In genomic region chr11:57249384-57250319, GRCh38 we compare ENCODE assay signal across 9 cellular contexts. TPM values are rescaled to one million over a fixed set of nuclear protein-coding genes. Genes with fewer than 3 reads are reported as not detected.
A peak's percentile ranks its signal among the peaks of the same experiment; 100 is the strongest.
DNase-seq lines count a peak whose midpoint lies in the region; ATAC-seq and TF ChIP-seq lines count a peak whose summit lies in the region.
"Had no signal": no experiment of that assay in that cellular context is flagged by ENCODE, and none has a peak within 500 bp of the region (broad histone marks: within the 10 kb centered on the region; RNA-seq: fewer than 3 reads in every experiment).

No MANE protein-coding gene starts in this region.

- H3K27me3 ChIP-seq in A673 (replicated peaks; ENCODE audit: insufficient read depth, low read depth, low read length, poor library complexity) (peaks cover 3% of the 10 kb centered on the region), neural progenitor cell (no peaks in the 10 kb centered on the region)

- H3K27ac ChIP-seq in A673 (ENCODE audit: low read depth, low read length, poor library complexity, severe bottlenecking) (no peak overlapping the region), neural progenitor cell (no peak overlapping the region)
- H3K27ac ChIP-seq: neutrophil had no signal

- no peak overlapping the region for H3K4me3 ChIP-seq in A673 (ENCODE audit: low read depth, low read length, poor library complexity, severe bottlenecking)
- H3K4me3 ChIP-seq in neural progenitor cell, result no peak overlapping the region

- H3K4me1 ChIP-seq in A673 (ENCODE audit: insufficient read depth, low read length, poor library complexity, severe bottlenecking), result no peaks in the 10 kb centered on the region
- H3K4me1 ChIP-seq in neural progenitor cell, result no peaks in the 10 kb centered on the region

- POLR2A ChIA-PET in A673 (lab: Charles Lee; ENCODE audit: low non-redundant PET), result interaction anchor here (0.6 kb wide), 3 partner anchors 25 to 133 kb away, joined by 5 to 9 read pairs (median 6); no protein-coding TSS in a partner anchor
- POLR2A ChIA-PET in activated CD8-positive, alpha-beta T cell treated with anti-CD3 and anti-CD28 coated beads for 36 hours (lab: Charles Lee), result interaction anchor here (1.1 kb wide), 1 partner anchor 20 kb away, joined by 3 read pairs; no protein-coding TSS in a partner anchor

- no peaks in the 10 kb centered on the region for H3K9me3 Mint-ChIP-seq in activated CD8-positive, alpha-beta T cell treated with anti-CD3 and anti-CD28 coated beads for 36 hours
- H3K9me3 Mint-ChIP-seq in neural progenitor cell (peaks cover 4% of the 10 kb centered on the region), type B pancreatic cell (no peaks in the 10 kb centered on the region)

- peak; percentile 73 for ATAC-seq in HG02885 (IDR thresholded peaks at IDR 0.05; ENCODE audit: poor library complexity, unreplicated experiment)
- ATAC-seq in activated CD8-positive, alpha-beta T cell treated with anti-CD3 and anti-CD28 coated beads for 36 hours, result peak; percentile 60

- H3K4me1 Mint-ChIP-seq in activated CD8-positive, alpha-beta T cell treated with anti-CD3 and anti-CD28 coated beads for 36 hours (ENCODE audit: low read depth), result peaks cover 3% of the 10 kb centered on the region
- peaks cover 11% of the 10 kb centered on the region for H3K4me1 Mint-ChIP-seq in neural progenitor cell
- H3K4me1 Mint-ChIP-seq in type B pancreatic cell (ENCODE audit: unreplicated experiment), result peaks cover 13% of the 10 kb centered on the region

- no peak overlapping the region for H3K4me3 Mint-ChIP-seq in activated CD8-positive, alpha-beta T cell treated with anti-CD3 and anti-CD28 coated beads for 36 hours
- H3K4me3 Mint-ChIP-seq in neural progenitor cell (no peak overlapping the region), type B pancreatic cell (no peak overlapping the region)

- no peak overlapping the region for H2AFZ ChIP-seq in neural progenitor cell (replicated peaks)

- peaks cover 27% of the 10 kb centered on the region for H3K27me3 Mint-ChIP-seq in activated CD8-positive, alpha-beta T cell treated with anti-CD3 and anti-CD28 coated beads for 36 hours
- H3K27me3 Mint-ChIP-seq in neural progenitor cell (ENCODE audit: insufficient read depth, low read depth) (peaks cover 5% of the 10 kb centered on the region), type B pancreatic cell (peaks cover 6% of the 10 kb centered on the region)

- no peak overlapping the region for H3K4me2 ChIP-seq in neural progenitor cell

- no peaks in the 10 kb centered on the region for H3F3A ChIP-seq in neural progenitor cell (ENCODE audit: low read depth)

- CTCF ChIA-PET in A673 (lab: Charles Lee), result interaction anchor here (0.5 to 2.9 kb wide), 27 partner anchors 8 to 1264 kb away, joined by 3 to 90 read pairs (median 6); no protein-coding TSS in a partner anchor
- CTCF ChIA-PET in activated CD8-positive, alpha-beta T cell treated with anti-CD3 and anti-CD28 coated beads for 36 hours (lab: Charles Lee), result interaction anchor here (0.7 to 4.0 kb wide), 57 partner anchors 8 to 452 kb away, joined by 3 to 73 read pairs (median 4); no protein-coding TSS in a partner anchor

- H3K36me3 ChIP-seq in A673 (ENCODE audit: insufficient read depth, low read length, poor library complexity, severe bottlenecking) (no peaks in the 10 kb centered on the region), neural progenitor cell (no peaks in the 10 kb centered on the region)
- H3K36me3 ChIP-seq: neutrophil had no signal

- H3K36me3 Mint-ChIP-seq in activated CD8-positive, alpha-beta T cell treated with anti-CD3 and anti-CD28 coated beads for 36 hours (ENCODE audit: low read depth), result no peaks in the 10 kb centered on the region
- H3K36me3 Mint-ChIP-seq in neural progenitor cell (no peaks in the 10 kb centered on the region), type B pancreatic cell (no peaks in the 10 kb centered on the region)

- no peaks in the 10 kb centered on the region for H4K20me1 ChIP-seq in neural progenitor cell (ENCODE audit: low read depth)

- intact Hi-C loops in A673 (cut with micrococcal nuclease; ENCODE audit: unreplicated experiment), result loop anchor here (1.0 to 10.0 kb wide), 5 partner anchors 118 to 1535 kb away; no protein-coding TSS in a partner anchor
- intact Hi-C loops in activated CD8-positive, alpha-beta T cell treated with anti-CD3 and anti-CD28 coated beads for 36 hours (cut with micrococcal nuclease), result loop anchor here (2.0 to 5.0 kb wide), 3 partner anchors 132 to 409 kb away; no protein-coding TSS in a partner anchor

- no TSS peak for BruUV-seq in A673 (replicated peaks; lab: Mats Ljungman, UMichigan)

- H3K27ac Mint-ChIP-seq in activated CD8-positive, alpha-beta T cell treated with anti-CD3 and anti-CD28 coated beads for 36 hours, result no peak overlapping the region
- H3K27ac Mint-ChIP-seq in neural progenitor cell (peak overlapping the region; percentile 26), type B pancreatic cell (no peak overlapping the region)

- no peaks in the 10 kb centered on the region for H3K79me2 ChIP-seq in neural progenitor cell (ENCODE audit: low read depth)

- DNase-seq in A673 (ENCODE audit: low spot score) (peak; percentile 72), NCI-H2196 treated with DMSO at 0.1 percent for 48 hours (lab: John Stamatoyannopoulos, UW; ENCODE audit: unreplicated experiment) (peak; percentile 10), fibroblast of gingiva (ENCODE audit: low read depth) (peak; percentile 40), neural progenitor cell (ENCODE audit: low spot score) (peak; percentile 74), type B pancreatic cell (ENCODE audit: extremely low spot score, unreplicated experiment) (no peak)
- peak; percentile 75 for DNase-seq in activated CD8-positive, alpha-beta T cell treated with anti-CD3 and anti-CD28 coated beads for 36 hours

- no peak overlapping the region for H3K9ac ChIP-seq in neural progenitor cell

- TF ChIP-seq CTCF in A673 (conservative IDR thresholded peaks at IDR 0.05; ENCODE audit: low read depth, low read length) (peak; percentile 95), GM12874 (IDR thresholded peaks at IDR 0.05; ENCODE audit: insufficient read depth, low read depth, low read length) (peak; percentile 80), neural progenitor cell (IDR thresholded peaks at IDR 0.05) (peak; percentile 87), type B pancreatic cell (conservative IDR thresholded peaks at IDR 0.05) (peak; percentile 91)
- TF ChIP-seq CTCF in activated CD8-positive, alpha-beta T cell treated with anti-CD3 and anti-CD28 coated beads for 36 hours (IDR thresholded peaks at IDR 0.05), result peak; percentile 86

- H3K9me3 ChIP-seq in A673 (ENCODE audit: low read depth, low read length, poor library complexity, severe bottlenecking), result no peaks in the 10 kb centered on the region
- H3K9me3 ChIP-seq in neural progenitor cell (ENCODE audit: low read depth), result no peaks in the 10 kb centered on the region
- H3K9me3 ChIP-seq: neutrophil had no signal

RNA-seq across cellular contexts. Expression of gene APLNR, which starts 12.6 kb away (rescaled TPM):
- total RNA-seq in A673 (2021), result 0.66 and 0.67 TPM in 2 replicates
- not detected for total RNA-seq in activated CD8-positive, alpha-beta T cell treated with anti-CD3 and anti-CD28 coated beads for 36 hours
- 1.6 and 1.8 TPM in 2 replicates for total RNA-seq in neural progenitor cell (ENCODE audit: low replicate concordance)
- 0.36 and 2.0 TPM in 2 replicates for total RNA-seq in type B pancreatic cell (ENCODE audit: low replicate concordance)
